Comparison of ENCODE assay signal across 8 cellular contexts in genomic region chr6:125749864-125750691, GRCh38. TPM values are rescaled to one million over a fixed set of nuclear protein-coding genes. Genes with fewer than 3 reads are reported as not detected.
DNase-seq lines count a peak whose midpoint lies in the region; ATAC-seq and TF ChIP-seq lines count a peak whose summit lies in the region.

No MANE protein-coding gene starts in this region.

- no peaks in the 10 kb centered on the region for H3K9me3 Mint-ChIP-seq in memory B cell

- peaks cover 24% of the 10 kb centered on the region for H3K4me1 Mint-ChIP-seq in memory B cell

- DNase-seq in NCI-H345 treated with DMSO at 0.1 percent for 48 hours (lab: John Stamatoyannopoulos, UW; ENCODE audit: unreplicated experiment) (peak; percentile 45), caudate nucleus (lab: John Stamatoyannopoulos, UW) (peak in 2 of 61 donors; percentile 47 to 58), memory B cell (ENCODE audit: low spot score in 2 of 2) (no peak), upper lobe of right lung (no peak), NCI-H1092 treated with DMSO at 0.1 percent for 48 hours (lab: John Stamatoyannopoulos, UW) (no peak)

- H3K36me3 Mint-ChIP-seq in memory B cell, result peaks cover 4% of the 10 kb centered on the region

- H3K9me3 ChIP-seq in upper lobe of right lung, result no peaks in the 10 kb centered on the region

- peak overlapping the region; percentile 78 for H3K4me3 Mint-ChIP-seq in memory B cell

- H3K27me3 Mint-ChIP-seq in memory B cell, result peaks cover 24% of the 10 kb centered on the region

- intact Hi-C loops in upper lobe of right lung (cut with DNase I), result no loop called here

- no peaks in the 10 kb centered on the region for H3K36me3 ChIP-seq in upper lobe of right lung

- peaks cover 30% of the 10 kb centered on the region for H3K4me1 ChIP-seq in upper lobe of right lung

- H3K4me3 ChIP-seq in GM12875 (ENCODE audit: low read depth, low read length) (peak overlapping the region; percentile 61), upper lobe of right lung (peak overlapping the region; percentile 68)

- no peak overlapping the region for H3K27ac Mint-ChIP-seq in memory B cell

- peak overlapping the region; percentile 92 for H3K27ac ChIP-seq in caudate nucleus (ENCODE audit: low read depth, low read length)
- H3K27ac ChIP-seq in upper lobe of right lung, result peak overlapping the region; percentile 67

- TF ChIP-seq CTCF in GM12875 (IDR thresholded peaks at IDR 0.05; ENCODE audit: borderline replicate concordance, insufficient read depth, low read depth, low read length) (no peak), upper lobe of right lung (IDR thresholded peaks at IDR 0.05) (no peak)

- ATAC-seq in memory B cell (ENCODE audit: low read depth), result no peak
- no peak for ATAC-seq in upper lobe of right lung
- ATAC-seq in GM21381 (IDR thresholded peaks at IDR 0.05; ENCODE audit: unreplicated experiment), result no peak
- ATAC-seq in esophagus mucosa, result no peak

- peaks cover 89% of the 10 kb centered on the region for H3K27me3 ChIP-seq in upper lobe of right lung

RNA-seq across cellular contexts. Expression of gene HEY2, which starts 0.6 kb away (rescaled TPM):
- total RNA-seq in upper lobe of right lung (2.2 TPM), esophagus mucosa (1.6 TPM)

RNA-seq across cellular contexts. Expression of gene NCOA7, which starts 40.7 kb away (rescaled TPM):
- total RNA-seq in upper lobe of right lung (80.8 TPM), esophagus mucosa (59.8 TPM)
